In genomic region chr11:68479390-68479789, GRCh38 we compare ENCODE assay signal across 22 cellular contexts. TPM values are rescaled to one million over a fixed set of nuclear protein-coding genes. Genes with fewer than 3 reads are reported as not detected.
DNase-seq lines count a peak whose midpoint lies in the region; ATAC-seq, FAIRE-seq and TF ChIP-seq lines count a peak whose summit lies in the region.
"Had no signal": no experiment of that assay in that cellular context is flagged by ENCODE, and none has a peak within 500 bp of the region (broad histone marks: within the 10 kb centered on the region; RNA-seq: fewer than 3 reads in every experiment).

No MANE protein-coding gene starts in this region.

- DNase-seq in HepG2 (ENCODE audit: low spot score) = no peak
- no peak for DNase-seq in right lobe of liver
- DNase-seq in Panc1 (ENCODE audit: low read depth, low spot score) = no peak
- no peak for DNase-seq in chondrocyte (ENCODE audit: low spot score)
- DNase-seq in T-helper 9 cell = no peak
- DNase-seq: BE2C; CD4-positive, alpha-beta T cell; DMS53; GDM1; Kasumi-1; NCI-H1694 treated with DMSO at 0.1 percent for 48 hours; NCI-H2081 treated with DMSO at 0.1 percent for 48 hours; NCI-H2171 treated with DMSO at 0.1 percent for 48 hours; NCI-H524 treated with DMSO at 0.1 percent for 48 hours; NCI-H82; SJCRH30 had no signal

- H3K9ac ChIP-seq in HepG2 (ENCODE audit: insufficient read depth, low read depth, low read length) = no peak overlapping the region

- BruUV-seq in HepG2 (replicated peaks; lab: Mats Ljungman, UMichigan) (no TSS peak), Panc1 (replicated peaks; lab: Mats Ljungman, UMichigan) (TSS peak; percentile 2)

- peak overlapping the region; percentile 0 for H3K27ac Mint-ChIP-seq in chondrocyte (ENCODE audit: unreplicated experiment)

- ATAC-seq in HepG2 = no peak
- ATAC-seq in right lobe of liver = no peak
- no peak for ATAC-seq in Panc1
- ATAC-seq in HG03442 (IDR thresholded peaks at IDR 0.05; ENCODE audit: unreplicated experiment) = no peak
- no peak for ATAC-seq in HG03139 (IDR thresholded peaks at IDR 0.05; ENCODE audit: unreplicated experiment)
- ATAC-seq: HCT116 had no signal

- no peaks in the 10 kb centered on the region for H3K27me3 Mint-ChIP-seq in chondrocyte (ENCODE audit: low read depth)
- H3K27me3 Mint-ChIP-seq: CD4-positive, alpha-beta T cell had no signal

- H3K4me1 Mint-ChIP-seq in chondrocyte (ENCODE audit: low read depth) = peaks cover 31% of the 10 kb centered on the region

- TF ChIP-seq CTCF in HepG2 (CRISPR knock-in tag; IDR thresholded peaks at IDR 0.05) = no peak
- no peak for TF ChIP-seq CTCF in right lobe of liver (IDR thresholded peaks at IDR 0.05)
- TF ChIP-seq CTCF in Panc1 (IDR thresholded peaks at IDR 0.05) = no peak
- no peak for TF ChIP-seq CTCF in chondrocyte (IDR thresholded peaks at IDR 0.05)

- H3K4me2 ChIP-seq in HepG2 (ENCODE audit: low read depth, low read length) = no peak overlapping the region

- no peak for TF ChIP-seq RAD21 in HepG2 (CRISPR knock-in tag; IDR thresholded peaks at IDR 0.05)

- no peak overlapping the region for H3K27ac ChIP-seq in HepG2 (ENCODE audit: extremely low read length, insufficient read depth, low read length)
- no peak overlapping the region for H3K27ac ChIP-seq in right lobe of liver
- H3K27ac ChIP-seq in Panc1 (ENCODE audit: low read length) = no peak overlapping the region
- H3K27ac ChIP-seq: SJCRH30 had no signal

- H3K36me3 Mint-ChIP-seq in chondrocyte (ENCODE audit: low read depth) = no peaks in the 10 kb centered on the region

- H3K4me3 Mint-ChIP-seq in chondrocyte (ENCODE audit: unreplicated experiment) = no peak overlapping the region

- no peak for TF ChIP-seq POLR2A in HepG2 (IDR thresholded peaks at IDR 0.05; ENCODE audit: insufficient read depth in 1 of 2, low read depth in 2 of 2, low read length in 2 of 2)
- TF ChIP-seq POLR2A in right lobe of liver (IDR thresholded peaks at IDR 0.05) = no peak

- H3K4me3 ChIP-seq in HepG2 (replicated peaks in 1 of 3; ENCODE audit: insufficient read depth in 1 of 3, low read depth in 2 of 3, low read length in 3 of 3) (no peak overlapping the region), right lobe of liver (no peak overlapping the region), Panc1 (ENCODE audit: low read depth in 2 of 2, low read length in 2 of 2) (no peak overlapping the region)
- H3K4me3 ChIP-seq: SJCRH30 had no signal

- TF ChIP-seq EP300 in HepG2 (IDR thresholded peaks at IDR 0.05; ENCODE audit: low read depth in 2 of 2, low read length in 2 of 2) (no peak), HepG2 (CRISPR knock-in tag; IDR thresholded peaks at IDR 0.05; ENCODE audit: borderline replicate concordance) (no peak)

- 89% methylated on average over 3 of the region's 3 CpGs for WGBS in HepG2 (ENCODE audit: low lambda C conversion rate)
- WGBS in right lobe of liver (ENCODE audit: insufficient coverage, low coverage, low lambda C conversion rate, missing lambda C conversion rate) = 66% methylated on average over 3 of the region's 3 CpGs

- no peak for FAIRE-seq in HepG2 (lab: Jason Lieb, UNC)
- FAIRE-seq: GM19239, H1, RCC 7860 had no signal

- peaks cover 44% of the 10 kb centered on the region for H3K4me1 ChIP-seq in HepG2 (ENCODE audit: insufficient read depth, low read length)
- H3K4me1 ChIP-seq in right lobe of liver = peaks cover 0 to 30% (median 14%) of the 10 kb centered on the region in 4 donors
- peaks cover 12% of the 10 kb centered on the region for H3K4me1 ChIP-seq in Panc1 (ENCODE audit: control insufficient read depth, insufficient read depth, low read length)
- H3K4me1 ChIP-seq: BE2C, SJCRH30 had no signal

- in situ Hi-C loops in HepG2 (cut with HindIII; ENCODE audit: extremely low pct_ligation_motif_present, low pct_unique_long_range_greater_than_20kb) = no loop called here
- in situ Hi-C loops in Panc1 (cut with HindIII; ENCODE audit: low pct_unique_long_range_greater_than_20kb, low sequenced_read_pairs) = no loop called here

- POLR2A ChIA-PET in HepG2 (lab: Yijun Ruan, JAX) = no interaction called here
- POLR2A ChIA-PET in Panc1 (lab: Charles Lee) = interaction anchor here (0.7 kb wide), 1 partner anchor 254 kb away, joined by 3 read pairs; no protein-coding TSS in a partner anchor

- H3K9me3 Mint-ChIP-seq in chondrocyte (ENCODE audit: low read depth) = no peaks in the 10 kb centered on the region
- H3K9me3 Mint-ChIP-seq: CD4-positive, alpha-beta T cell had no signal

- H3K27me3 ChIP-seq in HepG2 (ENCODE audit: control insufficient read depth in 1 of 2, insufficient read depth in 2 of 2, low read length in 2 of 2) (no peaks in the 10 kb centered on the region), right lobe of liver (no peaks in the 10 kb centered on the region), Panc1 (ENCODE audit: control insufficient read depth, insufficient read depth, low read length) (no peaks in the 10 kb centered on the region)
- H3K27me3 ChIP-seq: BE2C, SJCRH30 had no signal

- H2AFZ ChIP-seq in HepG2 (ENCODE audit: low read length) = no peak overlapping the region

- CTCF ChIA-PET in HepG2 (lab: Yijun Ruan, JAX; ENCODE audit: low intra/inter-chr PET ratio, low total read pairs) (no interaction called here), Panc1 (lab: Charles Lee) (no interaction called here)

- H3K79me2 ChIP-seq in HepG2 (ENCODE audit: insufficient read depth, low read length) = peaks cover 83% of the 10 kb centered on the region

- H3K36me3 ChIP-seq in HepG2 (replicated peaks in 1 of 2; ENCODE audit: control insufficient read depth in 1 of 2, insufficient read depth in 2 of 2, low read length in 2 of 2) (0 out of 5 replicates have a peak, but pooled peaks cover 2 to 9% of the 10 kb centered on the region in 2 experiments), right lobe of liver (no peaks in the 10 kb centered on the region), Panc1 (ENCODE audit: control insufficient read depth, insufficient read depth, low read length) (no peaks in the 10 kb centered on the region)

- peaks cover 70% of the 10 kb centered on the region for H4K20me1 ChIP-seq in HepG2 (ENCODE audit: insufficient read depth, low read length)

- intact Hi-C loops in HepG2 (cut with micrococcal nuclease; ENCODE audit: unreplicated experiment) = no loop called here
- intact Hi-C loops in right lobe of liver (cut with DNase I) = no loop called here
- intact Hi-C loops in Panc1 (cut with micrococcal nuclease; ENCODE audit: unreplicated experiment) = no loop called here

- no peaks in the 10 kb centered on the region for H3K9me3 ChIP-seq in HepG2 (ENCODE audit: low read length)
- H3K9me3 ChIP-seq in right lobe of liver = no peaks in the 10 kb centered on the region
- no peaks in the 10 kb centered on the region for H3K9me3 ChIP-seq in Panc1 (ENCODE audit: control insufficient read depth, insufficient read depth, low read depth, low read length)

TF ChIP-seq in HepG2, 621 proteins besides CTCF, POLR2A, EP300 and RAD21:
- TF ChIP-seq ZNF496 (CRISPR knock-in tag; IDR thresholded peaks at IDR 0.05; ENCODE audit: insufficient replicate concordance) (no peak), BCL6 (CRISPR knock-in tag; IDR thresholded peaks at IDR 0.05) (no peak), ZNF317 (CRISPR knock-in tag; IDR thresholded peaks at IDR 0.05) (peak; percentile 98), TRIM24 (CRISPR knock-in tag; IDR thresholded peaks at IDR 0.05) (no peak), GTF2F1 (IDR thresholded peaks at IDR 0.05; ENCODE audit: low read length) (no peak), ZBTB49 (CRISPR knock-in tag; IDR thresholded peaks at IDR 0.05; ENCODE audit: borderline replicate concordance) (no peak)

RNA-seq across cellular contexts. Expression of gene PPP6R3, which starts 18.8 kb away (rescaled TPM):
- 83.4 and 116 TPM in 2 replicates for total RNA-seq in HepG2 (2016; rRNA removed; fragmentation: Illumina TruSeq; extraction: Trizol)
- 49.8 and 56.0 TPM in 2 replicates for total RNA-seq in HepG2 (2016; cell fraction: cytosol; rRNA removed; fragmentation: Illumina TruSeq; extraction: Trizol; ENCODE audit: low read depth)
- 85.1 and 111 TPM in 2 replicates for total RNA-seq in HepG2 (2016; cell fraction: insoluble cytoplasmic fraction; rRNA removed; fragmentation: Illumina TruSeq; extraction: Trizol)
- total RNA-seq in HepG2 (2016; cell fraction: membrane; rRNA removed; fragmentation: Illumina TruSeq; extraction: Trizol) = 37.5 and 46.3 TPM in 2 replicates
- 111 and 115 TPM in 2 replicates for total RNA-seq in HepG2 (2016; cell fraction: nucleus; rRNA removed; fragmentation: Illumina TruSeq; extraction: Trizol)
- 30.9 and 41.2 TPM in 2 replicates for polyA plus RNA-seq in HepG2 (2011; rRNA removed)
- 18.1 and 20.9 TPM in 2 replicates for polyA plus RNA-seq in HepG2 (2011; cell fraction: cytosol; rRNA removed)
- 63.6 and 74.5 TPM in 2 replicates for polyA plus RNA-seq in HepG2 (2011; cell fraction: nucleus; rRNA removed)
- 32.1 and 33.2 TPM in 2 replicates for polyA plus RNA-seq in HepG2 (2012)
- polyA plus RNA-seq in HepG2 (2016; cell fraction: cytosol; fragmentation: Illumina TruSeq; extraction: Trizol; ENCODE audit: low read depth) = 1.3 and 1.9 TPM in 2 replicates
- polyA plus RNA-seq in HepG2 (2016; cell fraction: insoluble cytoplasmic fraction; fragmentation: Illumina TruSeq; extraction: Trizol; ENCODE audit: low read depth) = 58.4 and 61.6 TPM in 2 replicates
- 5.5 and 6.1 TPM in 2 replicates for polyA plus RNA-seq in HepG2 (2016; cell fraction: membrane; fragmentation: Illumina TruSeq; extraction: Trizol; ENCODE audit: low read depth)
- 79.2 and 84.2 TPM in 2 replicates for polyA plus RNA-seq in HepG2 (2016; cell fraction: nucleus; fragmentation: Illumina TruSeq; extraction: Trizol; ENCODE audit: insufficient read depth, low read depth)
- 80.8 and 126 TPM in 2 replicates for polyA minus RNA-seq in HepG2 (2011; rRNA and poly(A)+ RNA removed; ENCODE audit: low replicate concordance)
- 50.9 and 56.9 TPM in 2 replicates for polyA minus RNA-seq in HepG2 (2011; cell fraction: cytosol; rRNA and poly(A)+ RNA removed)
- polyA minus RNA-seq in HepG2 (2011; cell fraction: nucleus; rRNA and poly(A)+ RNA removed) = 188 and 194 TPM in 2 replicates
- 10 to 100 TPM; 35.8 to 48.3 (median 39.2) TPM for total RNA-seq in right lobe of liver
- total RNA-seq in Panc1 (2021; ENCODE audit: unreplicated experiment) = 163 TPM
- 112 TPM for polyA plus RNA-seq in Panc1 (2012; ENCODE audit: insufficient read length)
- total RNA-seq in chondrocyte = 73.4 to 76.1 TPM (median 75.1 TPM) in 3 replicates
